18 cellular contexts compared by ENCODE assay signal in genomic region chr20:48741669-48742068, GRCh38.
DNase-seq lines count a peak whose midpoint lies in the region; ATAC-seq lines count a peak whose summit lies in the region.
"Had no signal": no experiment of that assay in that cellular context is flagged by ENCODE, and none has a peak within 500 bp of the region (broad histone marks: within the 10 kb centered on the region; RNA-seq: fewer than 3 reads in every experiment).

No MANE protein-coding gene starts in this region.

- no peaks in the 10 kb centered on the region for H3K27me3 Mint-ChIP-seq in activated naive CD4-positive, alpha-beta T cell treated with anti-CD3 and anti-CD28 coated beads, Interleukin-2, amount 10 ng/mL, durations not matched to agents 7 days and 5 days
- no peaks in the 10 kb centered on the region for H3K27me3 Mint-ChIP-seq in activated T-helper 1 cell treated with anti-CD3 and anti-CD28 coated beads, Interleukin-12 subunit alpha, Interleukin-12 subunit beta, Interleukin-2, Interleukin-4 antibody, amounts not matched to agents 30 ng/mL and 10 ng/mL and 1 ng/mL, durations not matched to agents 14 hours and 24 hours and 36 hours (ENCODE audit: insufficient read depth)

- peaks cover 55% of the 10 kb centered on the region for H3K36me3 Mint-ChIP-seq in activated naive CD4-positive, alpha-beta T cell treated with anti-CD3 and anti-CD28 coated beads, Interleukin-2, amount 10 ng/mL, durations not matched to agents 7 days and 5 days
- H3K36me3 Mint-ChIP-seq in activated naive CD4-positive, alpha-beta T cell treated with anti-CD3 and anti-CD28 coated beads, Interleukin-2, amount 50 U/mL, for 72 hours: peaks cover 8 to 21% of the 10 kb centered on the region in 2 donors
- H3K36me3 Mint-ChIP-seq in activated T-helper 1 cell treated with anti-CD3 and anti-CD28 coated beads, Interleukin-12 subunit alpha, Interleukin-12 subunit beta, Interleukin-2, Interleukin-4 antibody, amounts not matched to agents 30 ng/mL and 10 ng/mL and 1 ng/mL, durations not matched to agents 14 hours and 24 hours and 36 hours (ENCODE audit: low read depth): peaks cover 46% of the 10 kb centered on the region
- peaks cover 98% of the 10 kb centered on the region for H3K36me3 Mint-ChIP-seq in stimulated activated effector memory CD8-positive, alpha-beta T cell treated with anti-CD3 and anti-CD28 coated beads, Interleukin-12 subunit alpha, Interleukin-12 subunit beta, amount 100 ng/mL, for 72 hours

- intact Hi-C loops in activated T-helper 1 cell treated with anti-CD3 and anti-CD28 coated beads, Interleukin-12 subunit alpha, Interleukin-12 subunit beta, Interleukin-2, Interleukin-4 antibody, amounts not matched to agents 30 ng/mL and 10 ng/mL and 1 ng/mL, durations not matched to agents 14 hours and 24 hours and 36 hours (cut with micrococcal nuclease): no loop called here

- H3K4me1 Mint-ChIP-seq in activated naive CD4-positive, alpha-beta T cell treated with anti-CD3 and anti-CD28 coated beads, Interleukin-2, amount 10 ng/mL, durations not matched to agents 7 days and 5 days: peaks cover 49% of the 10 kb centered on the region
- H3K4me1 Mint-ChIP-seq in activated T-helper 1 cell treated with anti-CD3 and anti-CD28 coated beads, Interleukin-12 subunit alpha, Interleukin-12 subunit beta, Interleukin-2, Interleukin-4 antibody, amounts not matched to agents 30 ng/mL and 10 ng/mL and 1 ng/mL, durations not matched to agents 14 hours and 24 hours and 36 hours (ENCODE audit: low read depth): peaks cover 57% of the 10 kb centered on the region
- H3K4me1 Mint-ChIP-seq in stimulated activated effector memory CD8-positive, alpha-beta T cell treated with anti-CD3 and anti-CD28 coated beads, Interleukin-12 subunit alpha, Interleukin-12 subunit beta, amount 100 ng/mL, for 72 hours: peaks cover 64% of the 10 kb centered on the region

- H3K4me3 Mint-ChIP-seq in activated naive CD4-positive, alpha-beta T cell treated with anti-CD3 and anti-CD28 coated beads, Interleukin-2, amount 10 ng/mL, durations not matched to agents 7 days and 5 days: no peak overlapping the region
- no peak overlapping the region for H3K4me3 Mint-ChIP-seq in activated T-helper 1 cell treated with anti-CD3 and anti-CD28 coated beads, Interleukin-12 subunit alpha, Interleukin-12 subunit beta, Interleukin-2, Interleukin-4 antibody, amounts not matched to agents 30 ng/mL and 10 ng/mL and 1 ng/mL, durations not matched to agents 14 hours and 24 hours and 36 hours
- no peak overlapping the region for H3K4me3 Mint-ChIP-seq in stimulated activated effector memory CD8-positive, alpha-beta T cell treated with anti-CD3 and anti-CD28 coated beads, Interleukin-12 subunit alpha, Interleukin-12 subunit beta, amount 100 ng/mL, for 72 hours

- peak overlapping the region; percentile 12 for H3K27ac ChIP-seq in cingulate gyrus (ENCODE audit: low read depth, low read length)
- H3K27ac ChIP-seq: A549 had no signal

- CTCF ChIA-PET in activated naive CD4-positive, alpha-beta T cell treated with anti-CD3 and anti-CD28 coated beads, Interleukin-2, amount 10 ng/mL, durations not matched to agents 7 days and 5 days (lab: Charles Lee): interaction anchor here (0.6 kb wide), 1 partner anchor 8 kb away, joined by 3 read pairs; no protein-coding TSS in a partner anchor

- peak overlapping the region; percentile 78 for H3K27ac Mint-ChIP-seq in activated naive CD4-positive, alpha-beta T cell treated with anti-CD3 and anti-CD28 coated beads, Interleukin-2, amount 10 ng/mL, durations not matched to agents 7 days and 5 days
- peak overlapping the region in 1 of 2 donors; percentile 47 for H3K27ac Mint-ChIP-seq in activated naive CD4-positive, alpha-beta T cell treated with anti-CD3 and anti-CD28 coated beads, Interleukin-2, amount 50 U/mL, for 72 hours
- H3K27ac Mint-ChIP-seq in activated T-helper 1 cell treated with anti-CD3 and anti-CD28 coated beads, Interleukin-12 subunit alpha, Interleukin-12 subunit beta, Interleukin-2, Interleukin-4 antibody, amounts not matched to agents 30 ng/mL and 10 ng/mL and 1 ng/mL, durations not matched to agents 14 hours and 24 hours and 36 hours: peak overlapping the region; percentile 34
- peak overlapping the region; percentile 3 for H3K27ac Mint-ChIP-seq in stimulated activated effector memory CD8-positive, alpha-beta T cell treated with anti-CD3 and anti-CD28 coated beads, Interleukin-12 subunit alpha, Interleukin-12 subunit beta, amount 100 ng/mL, for 72 hours

- no peaks in the 10 kb centered on the region for H3K9me3 Mint-ChIP-seq in activated naive CD4-positive, alpha-beta T cell treated with anti-CD3 and anti-CD28 coated beads, Interleukin-2, amount 10 ng/mL, durations not matched to agents 7 days and 5 days
- H3K9me3 Mint-ChIP-seq in activated naive CD4-positive, alpha-beta T cell treated with anti-CD3 and anti-CD28 coated beads, Interleukin-2, amount 50 U/mL, for 72 hours: no peaks in the 10 kb centered on the region
- H3K9me3 Mint-ChIP-seq in activated T-helper 1 cell treated with anti-CD3 and anti-CD28 coated beads, Interleukin-12 subunit alpha, Interleukin-12 subunit beta, Interleukin-2, Interleukin-4 antibody, amounts not matched to agents 30 ng/mL and 10 ng/mL and 1 ng/mL, durations not matched to agents 14 hours and 24 hours and 36 hours: no peaks in the 10 kb centered on the region
- H3K9me3 Mint-ChIP-seq in stimulated activated effector memory CD8-positive, alpha-beta T cell treated with anti-CD3 and anti-CD28 coated beads, Interleukin-12 subunit alpha, Interleukin-12 subunit beta, amount 100 ng/mL, for 72 hours: no peaks in the 10 kb centered on the region

- DNase-seq in activated naive CD4-positive, alpha-beta T cell treated with anti-CD3 and anti-CD28 coated beads, Interleukin-2, amount 10 ng/mL, durations not matched to agents 7 days and 5 days: no peak
- DNase-seq in activated naive CD4-positive, alpha-beta T cell treated with anti-CD3 and anti-CD28 coated beads, Interleukin-2, amount 50 U/mL, for 72 hours (ENCODE audit: low spot score in 2 of 2): no peak
- DNase-seq in activated T-helper 1 cell treated with anti-CD3 and anti-CD28 coated beads, Interleukin-12 subunit alpha, Interleukin-12 subunit beta, Interleukin-2, Interleukin-4 antibody, amounts not matched to agents 30 ng/mL and 10 ng/mL and 1 ng/mL, durations not matched to agents 14 hours and 24 hours and 36 hours (ENCODE audit: low spot score): no peak
- no peak for DNase-seq in stimulated activated effector memory CD8-positive, alpha-beta T cell treated with anti-CD3 and anti-CD28 coated beads, Interleukin-12 subunit alpha, Interleukin-12 subunit beta, amount 100 ng/mL, for 72 hours (ENCODE audit: low spot score in 2 of 2)
- DNase-seq in middle frontal gyrus (ENCODE audit: extremely low spot score, low spot score) (no peak), T1000 (lab: John Stamatoyannopoulos, UW) (no peak), HuH-7.5 (ENCODE audit: low spot score) (no peak)
- DNase-seq: C1 segment of cervical spinal cord, DMS 273 treated with DMSO at 0.1 percent for 48 hours, IMR-90, Karpas-422, MG63, NCI-H1092, NCI-H2081 treated with DMSO at 0.1 percent for 48 hours, NCI-H510A treated with DMSO at 0.1 percent for 48 hours, NCI-H82 had no signal

- no peak for ATAC-seq in activated naive CD4-positive, alpha-beta T cell treated with anti-CD3 and anti-CD28 coated beads, Interleukin-2, amount 50 U/mL, for 72 hours
- ATAC-seq in stimulated activated effector memory CD8-positive, alpha-beta T cell treated with anti-CD3 and anti-CD28 coated beads, Interleukin-12 subunit alpha, Interleukin-12 subunit beta, amount 100 ng/mL, for 72 hours: no peak
- ATAC-seq: A549 had no signal
